In the genomic region with DNA sequence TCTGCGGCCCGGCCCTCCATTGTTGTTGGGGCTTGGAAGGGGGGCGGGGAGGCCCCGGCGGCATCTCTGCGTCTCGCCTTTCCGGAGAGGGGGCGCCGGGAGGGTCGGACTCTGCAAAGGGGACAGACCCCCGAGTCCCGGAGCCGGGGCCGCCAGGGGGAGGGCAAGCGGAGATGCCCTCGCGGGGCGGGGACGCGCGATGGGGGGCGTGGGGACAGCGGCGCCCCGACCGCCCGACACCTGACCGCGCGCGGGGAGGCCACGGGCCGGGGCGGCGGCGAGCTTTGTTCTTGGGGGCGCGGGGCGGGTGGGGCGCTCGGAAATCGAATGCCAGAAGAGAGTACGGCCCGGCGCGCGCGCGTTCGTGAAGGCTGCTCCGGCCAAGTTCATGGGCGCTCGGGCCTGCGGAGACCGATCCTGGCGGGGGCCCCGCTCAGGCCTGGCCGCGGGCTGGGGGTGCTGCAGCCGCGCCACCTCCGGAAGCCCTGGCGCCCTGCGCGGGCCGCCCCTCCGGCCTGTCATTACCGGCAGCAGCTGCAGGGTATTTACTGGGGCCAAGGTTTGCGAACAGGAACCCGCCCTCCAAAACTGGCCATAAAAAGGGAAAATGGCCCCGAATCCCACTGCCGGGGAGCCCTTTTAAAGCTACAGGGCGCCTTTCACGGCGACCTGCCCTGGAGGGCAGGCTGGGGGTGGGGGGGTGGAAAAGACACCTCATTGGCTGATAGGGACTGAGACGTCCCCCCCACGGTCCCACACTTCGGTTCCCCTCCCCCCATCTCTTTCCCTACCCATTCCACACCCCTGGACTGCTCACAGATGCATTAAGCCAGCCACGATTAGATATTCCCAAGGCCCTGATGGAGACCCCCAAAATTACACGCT, we compare ENCODE assay signal across 8 cellular contexts. TPM values are rescaled to one million over a fixed set of nuclear protein-coding genes. Genes with fewer than 3 reads are reported as not detected.
DNase-seq lines count a peak whose midpoint lies in the region; ATAC-seq and TF ChIP-seq lines count a peak whose summit lies in the region.

No MANE protein-coding gene starts in this region.

- H3K79me2 ChIP-seq in OCI-LY3 (ENCODE audit: low read length) (no peaks in the 10 kb centered on the region), neural cell (replicated peaks; ENCODE audit: insufficient read depth, low read length) (peaks cover 3% of the 10 kb centered on the region)

- no peak overlapping the region for H3K27ac ChIP-seq in OCI-LY3 (ENCODE audit: low read length)
- H3K27ac ChIP-seq in effector memory CD4-positive, alpha-beta T cell (ENCODE audit: insufficient read depth, low read length, poor library complexity, severe bottlenecking): no peak overlapping the region
- peak overlapping the region; percentile 44 for H3K27ac ChIP-seq in neural cell (ENCODE audit: low read length)

- H3F3A ChIP-seq in neural cell (ENCODE audit: insufficient read depth, low read length, poor library complexity, severe bottlenecking): no peaks in the 10 kb centered on the region

- no peaks in the 10 kb centered on the region for H3K36me3 ChIP-seq in OCI-LY3 (replicated peaks; ENCODE audit: low read depth, low read length)
- H3K36me3 ChIP-seq in effector memory CD4-positive, alpha-beta T cell (ENCODE audit: control insufficient read depth, insufficient read depth, low read length): no peaks in the 10 kb centered on the region
- no peaks in the 10 kb centered on the region for H3K36me3 ChIP-seq in neural cell (ENCODE audit: insufficient read depth, low read length)

- H3K9ac ChIP-seq in OCI-LY3 (ENCODE audit: low read length) (peak overlapping the region; percentile 32; the same call in 1 of the 2 replicates), neural cell (ENCODE audit: low read length) (peak overlapping the region; percentile 76)

- no peak for TF ChIP-seq CTCF in GM10266 (IDR thresholded peaks at IDR 0.05; ENCODE audit: control insufficient read depth, insufficient read depth, low read depth, missing control alignments)
- TF ChIP-seq CTCF in OCI-LY3 (IDR thresholded peaks at IDR 0.05; ENCODE audit: low read depth, low read length): no peak
- TF ChIP-seq CTCF in neural cell (IDR thresholded peaks at IDR 0.05; ENCODE audit: poor library complexity, severe bottlenecking): no peak

- TF ChIP-seq EP300 in neural cell (conservative IDR thresholded peaks at IDR 0.05; ENCODE audit: poor library complexity, severe bottlenecking): no peak

- peak; percentile 77 for DNase-seq in GM10266 (ENCODE audit: extremely low spot score)
- DNase-seq in effector memory CD4-positive, alpha-beta T cell: no peak
- no peak for DNase-seq in RKO (ENCODE audit: low spot score)
- no peak for DNase-seq in NCI-H226
- no peak for DNase-seq in central memory CD4-positive, alpha-beta T cell

- H3K9me3 ChIP-seq in OCI-LY3 (ENCODE audit: insufficient read depth, low read length) (no peaks in the 10 kb centered on the region), neural cell (ENCODE audit: low read length) (no peaks in the 10 kb centered on the region)
- H3K9me3 ChIP-seq in effector memory CD4-positive, alpha-beta T cell (ENCODE audit: control insufficient read depth, low read length): no peaks in the 10 kb centered on the region

- ATAC-seq in GM18517 (IDR thresholded peaks at IDR 0.05; ENCODE audit: unreplicated experiment): no peak

- H3K4me3 ChIP-seq in OCI-LY3 (ENCODE audit: low read length) (peak overlapping the region; percentile 66), neural cell (ENCODE audit: low read length) (peak overlapping the region; percentile 65)
- peak overlapping the region; percentile 65 for H3K4me3 ChIP-seq in effector memory CD4-positive, alpha-beta T cell (ENCODE audit: insufficient read depth, low read depth, low read length, poor library complexity, severe bottlenecking)

- H3K4me2 ChIP-seq in OCI-LY3 (ENCODE audit: low read length): peak overlapping the region; percentile 43
- no peak overlapping the region for H3K4me2 ChIP-seq in neural cell (ENCODE audit: low read length)

- TF ChIP-seq RAD21 in neural cell (conservative IDR thresholded peaks at IDR 0.05): no peak

- H4K20me1 ChIP-seq in OCI-LY3 (ENCODE audit: insufficient read depth, low read length): no peaks in the 10 kb centered on the region
- no peaks in the 10 kb centered on the region for H4K20me1 ChIP-seq in neural cell (ENCODE audit: insufficient read depth)

- H2AFZ ChIP-seq in OCI-LY3 (ENCODE audit: low read depth, low read length) (no peak overlapping the region), neural cell (ENCODE audit: low read depth, low read length) (no peak overlapping the region)

- peaks cover 10% of the 10 kb centered on the region for H3K4me1 ChIP-seq in OCI-LY3 (ENCODE audit: low read length)
- H3K4me1 ChIP-seq in effector memory CD4-positive, alpha-beta T cell (ENCODE audit: control insufficient read depth, insufficient read depth, low read length, poor library complexity, severe bottlenecking): peaks cover 25% of the 10 kb centered on the region

- no peaks in the 10 kb centered on the region for H3K9me2 ChIP-seq in neural cell (ENCODE audit: insufficient read depth, low read length)

- peaks cover 27% of the 10 kb centered on the region for H3K27me3 ChIP-seq in OCI-LY3 (ENCODE audit: low read depth, low read length)
- H3K27me3 ChIP-seq in effector memory CD4-positive, alpha-beta T cell (replicated peaks; ENCODE audit: control insufficient read depth, insufficient read depth, low read length, poor library complexity, severe bottlenecking): peaks cover 10% of the 10 kb centered on the region
- no peaks in the 10 kb centered on the region for H3K27me3 ChIP-seq in neural cell (ENCODE audit: insufficient read depth, low read depth, low read length)

TF ChIP-seq in neural cell, 6 proteins besides CTCF, POLR2A, EP300 and RAD21:
- TF ChIP-seq, protein P1, sequence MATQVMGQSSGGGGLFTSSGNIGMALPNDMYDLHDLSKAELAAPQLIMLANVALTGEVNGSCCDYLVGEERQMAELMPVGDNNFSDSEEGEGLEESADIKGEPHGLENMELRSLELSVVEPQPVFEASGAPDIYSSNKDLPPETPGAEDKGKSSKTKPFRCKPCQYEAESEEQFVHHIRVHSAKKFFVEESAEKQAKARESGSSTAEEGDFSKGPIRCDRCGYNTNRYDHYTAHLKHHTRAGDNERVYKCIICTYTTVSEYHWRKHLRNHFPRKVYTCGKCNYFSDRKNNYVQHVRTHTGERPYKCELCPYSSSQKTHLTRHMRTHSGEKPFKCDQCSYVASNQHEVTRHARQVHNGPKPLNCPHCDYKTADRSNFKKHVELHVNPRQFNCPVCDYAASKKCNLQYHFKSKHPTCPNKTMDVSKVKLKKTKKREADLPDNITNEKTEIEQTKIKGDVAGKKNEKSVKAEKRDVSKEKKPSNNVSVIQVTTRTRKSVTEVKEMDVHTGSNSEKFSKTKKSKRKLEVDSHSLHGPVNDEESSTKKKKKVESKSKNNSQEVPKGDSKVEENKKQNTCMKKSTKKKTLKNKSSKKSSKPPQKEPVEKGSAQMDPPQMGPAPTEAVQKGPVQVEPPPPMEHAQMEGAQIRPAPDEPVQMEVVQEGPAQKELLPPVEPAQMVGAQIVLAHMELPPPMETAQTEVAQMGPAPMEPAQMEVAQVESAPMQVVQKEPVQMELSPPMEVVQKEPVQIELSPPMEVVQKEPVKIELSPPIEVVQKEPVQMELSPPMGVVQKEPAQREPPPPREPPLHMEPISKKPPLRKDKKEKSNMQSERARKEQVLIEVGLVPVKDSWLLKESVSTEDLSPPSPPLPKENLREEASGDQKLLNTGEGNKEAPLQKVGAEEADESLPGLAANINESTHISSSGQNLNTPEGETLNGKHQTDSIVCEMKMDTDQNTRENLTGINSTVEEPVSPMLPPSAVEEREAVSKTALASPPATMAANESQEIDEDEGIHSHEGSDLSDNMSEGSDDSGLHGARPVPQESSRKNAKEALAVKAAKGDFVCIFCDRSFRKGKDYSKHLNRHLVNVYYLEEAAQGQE (IDR thresholded peaks at IDR 0.05; ENCODE audit: borderline replicate concordance): peak; percentile 40
- TF ChIP-seq POLR2AphosphoS5 (IDR thresholded peaks at IDR 0.05): no peak
- peak; percentile 44 for TF ChIP-seq TAF1 (IDR thresholded peaks at IDR 0.05; ENCODE audit: low read depth)

RNA-seq across cellular contexts. Expression of a gene that starts 11.1 kb away (rescaled TPM):
- 3.2 and 3.8 TPM in 2 replicates for polyA plus RNA-seq in neural cell
- not detected in 2 replicates for polyA minus RNA-seq in neural cell

RNA-seq across cellular contexts. Expression of a gene that starts 40.1 kb away (rescaled TPM):
- polyA plus RNA-seq in neural cell: 6.2 and 8.5 TPM in 2 replicates
- 5.1 and 5.2 TPM in 2 replicates for polyA minus RNA-seq in neural cell

RNA-seq across cellular contexts. Expression of a gene that starts 40.2 kb away (rescaled TPM):
- polyA plus RNA-seq in neural cell: 24.5 and 26.9 TPM in 2 replicates
- polyA minus RNA-seq in neural cell: 10.7 and 11.1 TPM in 2 replicates
